ENCODE assay signal across 8 cellular contexts in the genomic region with DNA sequence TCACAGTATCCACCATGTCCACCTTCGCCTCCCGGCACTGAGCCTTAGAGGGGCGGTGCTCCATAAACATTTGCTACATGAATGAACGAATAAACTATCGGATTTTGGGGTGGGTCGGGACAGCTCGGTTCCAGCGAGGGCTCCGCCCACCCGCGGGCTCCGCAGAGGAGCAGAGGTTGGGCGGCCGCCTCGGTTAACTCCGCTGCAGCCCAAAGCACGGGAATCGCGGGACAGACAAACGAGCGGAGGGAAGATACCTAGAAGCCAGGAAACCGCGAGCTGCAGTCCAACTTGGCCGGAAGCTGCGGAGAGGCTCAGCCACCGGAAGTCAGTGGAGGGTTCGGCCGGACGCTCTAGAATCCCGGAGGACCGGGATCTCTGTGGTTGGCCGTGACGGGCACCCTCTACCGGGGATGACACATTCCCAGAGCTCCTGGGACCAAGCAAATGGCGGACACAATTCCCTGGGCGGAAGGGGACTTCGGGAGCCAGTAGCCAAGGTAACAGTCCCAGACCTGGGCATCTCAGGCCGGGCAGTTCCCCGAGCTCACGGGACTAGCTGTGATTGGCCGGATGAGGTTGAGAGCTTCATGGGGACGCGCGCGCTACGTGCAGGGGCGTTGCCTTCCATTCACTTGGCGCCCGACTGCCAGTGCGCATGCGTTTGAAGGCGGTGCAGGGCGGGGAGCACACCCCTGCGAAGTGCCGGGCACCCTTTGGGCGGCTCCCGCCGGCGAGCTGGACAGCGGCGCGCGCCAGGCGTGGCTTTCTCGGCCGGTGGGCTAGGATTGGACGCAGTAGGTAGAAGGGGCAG. TPM values are rescaled to one million over a fixed set of nuclear protein-coding genes. Genes with fewer than 3 reads are reported as not detected.
DNase-seq lines count a peak whose midpoint lies in the region; ATAC-seq, FAIRE-seq and TF ChIP-seq lines count a peak whose summit lies in the region.

No MANE protein-coding gene starts in this region.

- peak; percentile 100 for DNase-seq in GM12891 (ENCODE audit: insufficient read length, low spot score)
- peak; percentile 85 for DNase-seq in NCI-H1417 treated with DMSO at 0.1 percent for 48 hours (lab: John Stamatoyannopoulos, UW)
- DNase-seq in SW 1271 (lab: John Stamatoyannopoulos, UW) = peak; percentile 99 to 100
- peak; percentile 99 for DNase-seq in adipocyte (ENCODE audit: low read depth)
- peak; percentile 99 for DNase-seq in Right ventricle myocardium superior
- peak; percentile 98 to 99 (median 99) for DNase-seq in ovary
- DNase-seq in thyroid gland = peak; percentile 99

- peak; percentile 100 for FAIRE-seq in GM12891 (lab: Jason Lieb, UNC)

- WGBS in ovary, 3 donors = 0% methylated on average over 58 to 67 of the region's 67 CpGs
- WGBS in thyroid gland, 2 donors = 0 to 1% methylated on average over 23 to 32 of the region's 67 CpGs

- H3K4me1 ChIP-seq in adipocyte (ENCODE audit: control insufficient read depth, insufficient read depth, low read length) (peaks cover 28% of the 10 kb centered on the region), ovary (ENCODE audit: insufficient read depth) (peaks cover 11% of the 10 kb centered on the region), thyroid gland (peaks cover 6 to 8% of the 10 kb centered on the region in 2 donors)

- H3K4me3 ChIP-seq in adipocyte (ENCODE audit: low read length) (peak overlapping the region; percentile 85), ovary (peak overlapping the region; percentile 93), thyroid gland (replicated peaks in 1 of 3) (peak overlapping the region; percentile 27 to 80 (median 75))

- peak; percentile 55 for TF ChIP-seq EP300 in ovary (IDR thresholded peaks at IDR 0.05)

- TF ChIP-seq CTCF in ovary (IDR thresholded peaks at IDR 0.05) (no peak), thyroid gland (IDR thresholded peaks at IDR 0.05) (no peak)

- peaks cover 28% of the 10 kb centered on the region for H3K36me3 ChIP-seq in adipocyte (ENCODE audit: control insufficient read depth, insufficient read depth, low read length, severe bottlenecking)
- H3K36me3 ChIP-seq in ovary = no peaks in the 10 kb centered on the region
- peaks cover 24 to 30% of the 10 kb centered on the region in 2 donors for H3K36me3 ChIP-seq in thyroid gland

- H3K9me3 ChIP-seq in adipocyte (ENCODE audit: control insufficient read depth, low read length) = no peaks in the 10 kb centered on the region
- no peaks in the 10 kb centered on the region for H3K9me3 ChIP-seq in ovary
- H3K9me3 ChIP-seq in thyroid gland = no peaks in the 10 kb centered on the region

- H3K27ac ChIP-seq in ovary (peak overlapping the region; percentile 56 to 97), thyroid gland (peak overlapping the region; percentile 81 to 86 (median 81))

- ATAC-seq in HG02798 (IDR thresholded peaks at IDR 0.05; ENCODE audit: poor library complexity, unreplicated experiment) = peak; percentile 95
- ATAC-seq in Right ventricle myocardium superior (ENCODE audit: poor library complexity) = peak; percentile 94

- peak overlapping the region; percentile 97 for H3K9ac ChIP-seq in adipocyte (ENCODE audit: low read length)

- intact Hi-C loops in Right ventricle myocardium superior (cut with DNase I) (no loop called here), ovary (cut with DNase I) (no loop called here), thyroid gland (cut with DNase I) (no loop called here)

- TF ChIP-seq POLR2A in GM12891 (IDR thresholded peaks at IDR 0.05; ENCODE audit: low read depth, low read length) = peak; percentile 75
- peak; percentile 79 for TF ChIP-seq POLR2A in ovary (IDR thresholded peaks at IDR 0.05)
- peak in 1 of 2 donors; percentile 78 for TF ChIP-seq POLR2A in thyroid gland (IDR thresholded peaks at IDR 0.05)

- H3K27me3 ChIP-seq in adipocyte (replicated peaks; ENCODE audit: control insufficient read depth, insufficient read depth, low read length) (no peaks in the 10 kb centered on the region), ovary (no peaks in the 10 kb centered on the region), thyroid gland (no peaks in the 10 kb centered on the region)

TF ChIP-seq in GM12891, 5 proteins besides CTCF, POLR2A, EP300 and RAD21:
- TF ChIP-seq TAF1 (IDR thresholded peaks at IDR 0.05; ENCODE audit: low read depth, low read length) (peak; percentile 89), POLR2AphosphoS5 (IDR thresholded peaks at IDR 0.05; ENCODE audit: low read depth, low read length) (peak; percentile 80; the same call in 1 of the 2 replicates), POU2F2 (IDR thresholded peaks at IDR 0.05; ENCODE audit: low read depth, low read length) (no peak), SPI1 (IDR thresholded peaks at IDR 0.05; ENCODE audit: low read depth, low read length) (no peak), PAX5 (IDR thresholded peaks at IDR 0.05; ENCODE audit: insufficient read depth, low read length, severe bottlenecking) (no peak)

RNA-seq across cellular contexts. Expression of gene MAPK7, which starts 0.5 kb away (rescaled TPM):
- polyA plus RNA-seq in GM12891 (2012; ENCODE audit: low read depth, missing spikeins) = 7.9 TPM
- total RNA-seq in Right ventricle myocardium superior (13.9 TPM), ovary (10 to 100 TPM; 14.3 to 74.6 (median 40.6) TPM), thyroid gland (10 to 100 TPM; 22.4 to 46.5 (median 31.3) TPM)
- 10 to 100 TPM; 15.2 to 23.0 TPM for polyA plus RNA-seq in ovary

RNA-seq across cellular contexts. Expression of gene MFAP4, which starts 9.2 kb away (rescaled TPM):
- 0.08 TPM for polyA plus RNA-seq in GM12891 (2012; ENCODE audit: low read depth, missing spikeins)
- total RNA-seq in Right ventricle myocardium superior (42.9 TPM), ovary (100 to 1,000 TPM in 5 of 7 donors, 10 to 100 TPM in 2; 46.5 to 285 (median 168) TPM), thyroid gland (100 to 1,000 TPM in 1 of 4 donors, 10 to 100 TPM in 3; 12.6 to 105 (median 53.5) TPM)
- polyA plus RNA-seq in ovary = 100 to 1,000 TPM; 179 to 380 TPM

RNA-seq across cellular contexts. Expression of gene B9D1, which starts 15.3 kb away (rescaled TPM):
- polyA plus RNA-seq in GM12891 (2012; ENCODE audit: low read depth, missing spikeins) = 15.3 TPM
- 6.8 TPM for total RNA-seq in Right ventricle myocardium superior
- total RNA-seq in ovary = 10 to 100 TPM; 19.6 to 60.5 (median 26.9) TPM
- 10 to 100 TPM; 11.9 to 16.8 TPM for polyA plus RNA-seq in ovary
- 100 to 1,000 TPM in 2 of 4 donors, 10 to 100 TPM in 2; 45.0 to 104 (median 90.3) TPM for total RNA-seq in thyroid gland

RNA-seq across cellular contexts. Expression of gene RNF112, which starts 33.2 kb away (rescaled TPM):
- not detected for polyA plus RNA-seq in GM12891 (2012; ENCODE audit: low read depth, missing spikeins)
- total RNA-seq in Right ventricle myocardium superior = 2.2 TPM
- total RNA-seq in ovary = 1 to 10 TPM in 5 of 7 donors, under 1 TPM in 2; 0.24 to 6.9 (median 2.1) TPM
- polyA plus RNA-seq in ovary = 1 to 10 TPM; 1.4 to 1.6 TPM
- 1 to 10 TPM in 3 of 4 donors, under 1 TPM in 1; 0.83 to 3.5 (median 2.2) TPM for total RNA-seq in thyroid gland

Comparison
In these comparisons a context has a peak if more than half of its experiments do, and no peak if none do; other contexts are left out.
1. Peak in every context shown above with its lines: DNase-seq, ATAC-seq, H3K4me3 ChIP-seq and H3K27ac ChIP-seq.